Comparison of ENCODE assay signal across 18 cellular contexts in the genomic region with DNA sequence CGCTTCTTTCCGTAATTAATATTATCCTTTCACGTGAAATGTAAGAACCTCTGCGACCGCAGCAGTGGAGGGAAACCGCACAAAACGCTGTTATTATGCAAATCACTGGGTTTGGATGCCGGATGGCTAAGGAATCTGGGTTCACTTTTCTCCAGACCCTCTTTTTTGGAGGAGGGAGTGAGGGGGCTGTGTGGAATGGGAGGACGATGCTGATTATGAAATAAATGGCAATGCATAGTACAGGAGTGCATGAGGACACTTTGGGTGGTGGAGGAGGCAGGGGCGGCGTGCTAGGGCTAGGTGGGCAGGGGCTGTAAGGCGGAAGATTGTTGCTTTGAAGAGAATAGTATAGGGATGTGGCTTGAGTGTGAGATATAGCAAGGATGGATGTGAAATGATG. TPM values are rescaled to one million over a fixed set of nuclear protein-coding genes. Genes with fewer than 3 reads are reported as not detected.
A peak's percentile ranks its signal among the peaks of the same experiment; 100 is the strongest.
DNase-seq lines count a peak whose midpoint lies in the region; FAIRE-seq lines count a peak whose summit lies in the region.
"Had no signal": no experiment of that assay in that cellular context is flagged by ENCODE, and none has a peak within 500 bp of the region (broad histone marks: within the 10 kb centered on the region; RNA-seq: fewer than 3 reads in every experiment).

No MANE protein-coding gene starts in this region.

- H3K4me3 Mint-ChIP-seq in T-helper 2 cell treated with Interferon-gamma antibody and Interleukin-4, amounts not matched to agents 5 μg/mL and 100 μg/mL, for 36 hours, result peak overlapping the region; percentile 5
- peak overlapping the region; percentile 7 for H3K4me3 Mint-ChIP-seq in activated T-helper 1 cell treated with anti-CD3 and anti-CD28 coated beads, Interleukin-12 subunit alpha, Interleukin-12 subunit beta, Interleukin-2, Interleukin-4 antibody, amounts not matched to agents 30 ng/mL and 10 ng/mL and 1 ng/mL, durations not matched to agents 14 hours and 24 hours and 36 hours

- no peak overlapping the region for H3K27ac ChIP-seq in subcutaneous abdominal adipose tissue (ENCODE audit: low read depth, low read length)
- H3K27ac ChIP-seq: HL-60, lower lobe of right lung, RWPE1, transverse colon had no signal

- no peaks in the 10 kb centered on the region for H3K9me3 Mint-ChIP-seq in T-helper 2 cell treated with Interferon-gamma antibody and Interleukin-4, amounts not matched to agents 5 μg/mL and 100 μg/mL, for 36 hours
- H3K9me3 Mint-ChIP-seq in activated T-helper 1 cell treated with anti-CD3 and anti-CD28 coated beads, Interleukin-12 subunit alpha, Interleukin-12 subunit beta, Interleukin-2, Interleukin-4 antibody, amounts not matched to agents 30 ng/mL and 10 ng/mL and 1 ng/mL, durations not matched to agents 14 hours and 24 hours and 36 hours, result no peaks in the 10 kb centered on the region

- intact Hi-C loops in activated T-helper 1 cell treated with anti-CD3 and anti-CD28 coated beads, Interleukin-12 subunit alpha, Interleukin-12 subunit beta, Interleukin-2, Interleukin-4 antibody, amounts not matched to agents 30 ng/mL and 10 ng/mL and 1 ng/mL, durations not matched to agents 14 hours and 24 hours and 36 hours (cut with micrococcal nuclease), result no loop called here

- no peak for FAIRE-seq in HTR-8/SVneo (lab: Jason Lieb, UNC)
- FAIRE-seq: bronchial epithelial cell had no signal

- H3K27ac Mint-ChIP-seq in T-helper 2 cell treated with Interferon-gamma antibody and Interleukin-4, amounts not matched to agents 5 μg/mL and 100 μg/mL, for 36 hours, result no peak overlapping the region
- no peak overlapping the region for H3K27ac Mint-ChIP-seq in activated T-helper 1 cell treated with anti-CD3 and anti-CD28 coated beads, Interleukin-12 subunit alpha, Interleukin-12 subunit beta, Interleukin-2, Interleukin-4 antibody, amounts not matched to agents 30 ng/mL and 10 ng/mL and 1 ng/mL, durations not matched to agents 14 hours and 24 hours and 36 hours
- H3K27ac Mint-ChIP-seq: activated CD8-positive, alpha-beta T cell treated with anti-CD3 and anti-CD28 coated beads, Interleukin-2, amount 10 ng/mL, durations not matched to agents 7 days and 5 days had no signal

- peaks cover 0 to 24% (median 17%) of the 10 kb centered on the region in 5 donors for H3K4me1 ChIP-seq in subcutaneous abdominal adipose tissue (ENCODE audit: control insufficient read depth in 5 of 5, insufficient read depth in 5 of 5, low read length in 5 of 5)

- peaks cover 9% of the 10 kb centered on the region for H3K4me1 Mint-ChIP-seq in T-helper 2 cell treated with Interferon-gamma antibody and Interleukin-4, amounts not matched to agents 5 μg/mL and 100 μg/mL, for 36 hours (ENCODE audit: low read depth)
- peaks cover 11% of the 10 kb centered on the region for H3K4me1 Mint-ChIP-seq in activated T-helper 1 cell treated with anti-CD3 and anti-CD28 coated beads, Interleukin-12 subunit alpha, Interleukin-12 subunit beta, Interleukin-2, Interleukin-4 antibody, amounts not matched to agents 30 ng/mL and 10 ng/mL and 1 ng/mL, durations not matched to agents 14 hours and 24 hours and 36 hours (ENCODE audit: low read depth)

- no peaks in the 10 kb centered on the region for H3K9me3 ChIP-seq in subcutaneous abdominal adipose tissue (ENCODE audit: control insufficient read depth in 5 of 5, low read length in 5 of 5)
- H3K9me3 ChIP-seq: lower lobe of right lung, transverse colon had no signal

- peak overlapping the region in 4 of 5 donors; percentile 45 to 94 (median 88) for H3K4me3 ChIP-seq in subcutaneous abdominal adipose tissue (ENCODE audit: low read depth in 1 of 5, low read length in 5 of 5)
- H3K4me3 ChIP-seq: lower lobe of right lung had no signal

- peaks cover 17 to 32% (median 27%) of the 10 kb centered on the region in 5 donors for H3K27me3 ChIP-seq in subcutaneous abdominal adipose tissue (ENCODE audit: control insufficient read depth in 5 of 5, insufficient read depth in 4 of 5, low read length in 5 of 5)

- peak overlapping the region in 1 of 5 donors; percentile 54 for H3K9ac ChIP-seq in subcutaneous abdominal adipose tissue (ENCODE audit: low read length in 5 of 5)

- H3K36me3 ChIP-seq in subcutaneous abdominal adipose tissue (ENCODE audit: control insufficient read depth in 5 of 5, insufficient read depth in 5 of 5, low read length in 5 of 5), result no peaks in the 10 kb centered on the region
- H3K36me3 ChIP-seq: lower lobe of right lung, transverse colon had no signal

- H3K27me3 Mint-ChIP-seq in T-helper 2 cell treated with Interferon-gamma antibody and Interleukin-4, amounts not matched to agents 5 μg/mL and 100 μg/mL, for 36 hours (ENCODE audit: low read depth), result peaks cover 29% of the 10 kb centered on the region
- H3K27me3 Mint-ChIP-seq in activated T-helper 1 cell treated with anti-CD3 and anti-CD28 coated beads, Interleukin-12 subunit alpha, Interleukin-12 subunit beta, Interleukin-2, Interleukin-4 antibody, amounts not matched to agents 30 ng/mL and 10 ng/mL and 1 ng/mL, durations not matched to agents 14 hours and 24 hours and 36 hours (ENCODE audit: insufficient read depth), result peaks cover 26% of the 10 kb centered on the region

- no peak for DNase-seq in T-helper 2 cell treated with Interferon-gamma antibody and Interleukin-4, amounts not matched to agents 5 μg/mL and 100 μg/mL, for 36 hours (ENCODE audit: low spot score)
- DNase-seq in T-helper 2 cell (no peak), medulla oblongata (ENCODE audit: extremely low spot score) (peak; percentile 28), SW 1271 (lab: John Stamatoyannopoulos, UW) (no peak), HTR-8/SVneo (ENCODE audit: insufficient read length, low spot score) (no peak), amniotic stem cell (lab: John Stamatoyannopoulos, UW) (no peak)
- DNase-seq in activated T-helper 1 cell treated with anti-CD3 and anti-CD28 coated beads, Interleukin-12 subunit alpha, Interleukin-12 subunit beta, Interleukin-2, Interleukin-4 antibody, amounts not matched to agents 30 ng/mL and 10 ng/mL and 1 ng/mL, durations not matched to agents 14 hours and 24 hours and 36 hours (ENCODE audit: low spot score), result no peak
- DNase-seq: activated CD8-positive, alpha-beta T cell treated with anti-CD3 and anti-CD28 coated beads, Interleukin-2, amount 10 ng/mL, durations not matched to agents 7 days and 5 days; activated naive CD4-positive, alpha-beta T cell; DMS 273 treated with DMSO at 0.1 percent for 48 hours; lower lobe of right lung; NCI-H446 treated with DMSO at 0.1 percent for 48 hours; transverse colon had no signal

- H3K36me3 Mint-ChIP-seq in T-helper 2 cell treated with Interferon-gamma antibody and Interleukin-4, amounts not matched to agents 5 μg/mL and 100 μg/mL, for 36 hours (ENCODE audit: low read depth), result no peaks in the 10 kb centered on the region
- H3K36me3 Mint-ChIP-seq in activated T-helper 1 cell treated with anti-CD3 and anti-CD28 coated beads, Interleukin-12 subunit alpha, Interleukin-12 subunit beta, Interleukin-2, Interleukin-4 antibody, amounts not matched to agents 30 ng/mL and 10 ng/mL and 1 ng/mL, durations not matched to agents 14 hours and 24 hours and 36 hours (ENCODE audit: low read depth), result peaks cover 2% of the 10 kb centered on the region

RNA-seq across cellular contexts. Expression of a gene that starts 1.8 kb away (rescaled TPM):
- not detected in 2 replicates for total RNA-seq in activated T-helper 1 cell treated with anti-CD3 and anti-CD28 coated beads, Interleukin-12 subunit alpha, Interleukin-12 subunit beta, Interleukin-2, Interleukin-4 antibody, amounts not matched to agents 30 ng/mL and 10 ng/mL and 1 ng/mL, durations not matched to agents 14 hours and 24 hours and 36 hours
- total RNA-seq: M059J had no signal
